8 cellular contexts compared by ENCODE assay signal in the genomic region with DNA sequence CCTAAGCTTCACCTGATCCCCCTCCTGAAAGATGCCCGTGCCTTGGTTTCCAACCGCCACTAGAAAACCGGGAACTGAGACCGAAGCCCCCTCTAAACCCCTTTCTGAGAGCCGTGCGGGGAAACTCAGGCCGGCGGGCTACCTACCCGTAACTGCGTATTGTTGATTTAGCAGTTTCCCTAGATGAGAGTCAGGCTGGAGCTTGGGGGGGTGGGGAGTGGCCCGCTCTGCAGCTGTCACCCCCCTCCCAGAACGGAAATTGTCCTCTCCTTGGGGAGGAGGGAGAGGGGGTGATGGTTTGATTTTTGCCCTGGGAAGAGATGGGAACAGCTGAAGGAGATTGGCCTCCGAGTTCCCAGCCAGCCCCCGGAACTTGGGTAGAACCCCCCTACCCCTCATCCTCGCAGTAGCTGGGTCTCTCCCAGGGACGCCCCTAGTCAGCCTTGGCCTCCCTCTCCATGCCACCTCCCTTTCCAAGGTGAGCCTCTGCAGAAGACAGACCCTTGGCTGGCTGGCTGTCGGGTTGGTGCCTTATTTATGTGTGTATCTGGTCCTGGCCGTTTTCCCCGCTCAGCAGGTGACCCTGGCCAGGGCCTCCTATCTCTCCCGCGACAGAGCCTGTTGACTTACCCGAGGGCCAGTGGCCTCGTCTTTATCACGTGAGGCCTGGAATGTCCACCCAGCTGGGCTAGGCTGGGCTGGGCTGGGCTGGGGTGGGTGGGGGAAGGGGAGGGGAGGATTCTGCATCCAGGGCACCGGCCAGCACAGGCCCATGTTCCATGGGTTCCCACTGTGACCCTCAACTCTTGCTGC. TPM values are rescaled to one million over a fixed set of nuclear protein-coding genes. Genes with fewer than 3 reads are reported as not detected.
A peak's percentile ranks its signal among the peaks of the same experiment; 100 is the strongest.
DNase-seq lines count a peak whose midpoint lies in the region; ATAC-seq lines count a peak whose summit lies in the region.

No MANE protein-coding gene starts in this region.

- H3K27ac ChIP-seq in angular gyrus (ENCODE audit: low read depth, low read length) (peak overlapping the region; percentile 97), iPS DF 6.9 (ENCODE audit: low read length) (no peak overlapping the region)

- no peaks in the 10 kb centered on the region for H3K9me3 Mint-ChIP-seq in activated CD4-positive, alpha-beta T cell treated with anti-CD3 and anti-CD28 coated beads, Interleukin-2, amount 10 ng/mL, durations not matched to agents 24 days and 14 days

- H3K4me1 Mint-ChIP-seq in activated CD4-positive, alpha-beta T cell treated with anti-CD3 and anti-CD28 coated beads, Interleukin-2, amount 10 ng/mL, durations not matched to agents 24 days and 14 days: peaks cover 33% of the 10 kb centered on the region

- H3K27me3 ChIP-seq in iPS DF 6.9 (ENCODE audit: control insufficient read depth, insufficient read depth, low read length): peaks cover 5% of the 10 kb centered on the region

- H3K36me3 ChIP-seq in iPS DF 6.9 (ENCODE audit: control insufficient read depth, insufficient read depth, low read length): no peaks in the 10 kb centered on the region

- H3K9me3 ChIP-seq in iPS DF 6.9 (ENCODE audit: control insufficient read depth, insufficient read depth, low read length): no peaks in the 10 kb centered on the region

- H3K27ac Mint-ChIP-seq in activated CD4-positive, alpha-beta T cell treated with anti-CD3 and anti-CD28 coated beads, Interleukin-2, amount 10 ng/mL, durations not matched to agents 24 days and 14 days: no peak overlapping the region

- WGBS in iPS DF 6.9 (ENCODE audit: insufficient coverage, insufficient read length): no CpG with 5 or more reads among the region's 25 CpGs

- H3K36me3 Mint-ChIP-seq in activated CD4-positive, alpha-beta T cell treated with anti-CD3 and anti-CD28 coated beads, Interleukin-2, amount 10 ng/mL, durations not matched to agents 24 days and 14 days (ENCODE audit: low read depth): no peaks in the 10 kb centered on the region

- ATAC-seq in sciatic nerve: peak; percentile 62
- no peak for ATAC-seq in HG03565 (IDR thresholded peaks at IDR 0.05; ENCODE audit: unreplicated experiment)

- peak overlapping the region; percentile 43 for H3K4me3 Mint-ChIP-seq in activated CD4-positive, alpha-beta T cell treated with anti-CD3 and anti-CD28 coated beads, Interleukin-2, amount 10 ng/mL, durations not matched to agents 24 days and 14 days

- intact Hi-C loops in activated CD4-positive, alpha-beta T cell treated with anti-CD3 and anti-CD28 coated beads, Interleukin-2, amount 10 ng/mL, durations not matched to agents 24 days and 14 days (cut with micrococcal nuclease): no loop called here
- intact Hi-C loops in sciatic nerve (cut with DNase I): no loop called here

- peaks cover 59% of the 10 kb centered on the region for H3K27me3 Mint-ChIP-seq in activated CD4-positive, alpha-beta T cell treated with anti-CD3 and anti-CD28 coated beads, Interleukin-2, amount 10 ng/mL, durations not matched to agents 24 days and 14 days

- H3K4me1 ChIP-seq in iPS DF 6.9 (ENCODE audit: control insufficient read depth, insufficient read depth, low read length): peaks cover 37% of the 10 kb centered on the region

- no peak for DNase-seq in activated CD4-positive, alpha-beta T cell treated with anti-CD3 and anti-CD28 coated beads, Interleukin-2, amount 10 ng/mL, durations not matched to agents 24 days and 14 days
- no peak for DNase-seq in activated CD4-positive, alpha-beta T cell treated with anti-CD3 and anti-CD28 coated beads for 1 hour
- DNase-seq in iPS DF 6.9 (ENCODE audit: low read depth, low spot score) (no peak), sciatic nerve (ENCODE audit: low spot score) (peak; percentile 79)
- DNase-seq in stimulated activated CD4-positive, alpha-beta T cell treated with anti-CD3 and anti-CD28 coated beads, Interleukin-2, amount 100 ng/mL, for 48 hours: no peak
- no peak for DNase-seq in activated CD8-positive, alpha-beta memory T cell treated with anti-CD3 and anti-CD28 coated beads, Interleukin-2, amount 50 U/mL, for 48 hours

- H3K4me3 ChIP-seq in iPS DF 6.9 (ENCODE audit: low read length): peak overlapping the region; percentile 65; the same call in 1 of the 2 replicates

RNA-seq across cellular contexts. Expression of a gene that starts 2.7 kb away (rescaled TPM):
- total RNA-seq in activated CD4-positive, alpha-beta T cell treated with anti-CD3 and anti-CD28 coated beads, Interleukin-2, amount 10 ng/mL, durations not matched to agents 24 days and 14 days: 1.2 and 1.9 TPM in 2 replicates
- 62.7 TPM for total RNA-seq in sciatic nerve

Comparison
In these comparisons a context has a peak if more than half of its experiments do, and no peak if none do; other contexts are left out.
1. RNA of a gene that starts 2.7 kb away (total RNA-seq): 62.7 TPM in sciatic nerve (single experiment); 1.2 to 1.9 TPM in activated CD4-positive, alpha-beta T cell treated with anti-CD3 and anti-CD28 coated beads, Interleukin-2, amount 10 ng/mL, durations not matched to agents 24 days and 14 days; every median in the first group is over 10 times any median in the second.